Comparison of ENCODE assay signal across 12 cellular contexts in genomic region chr1:46370214-46370633, GRCh38. TPM values are rescaled to one million over a fixed set of nuclear protein-coding genes. Genes with fewer than 3 reads are reported as not detected.
DNase-seq lines count a peak whose midpoint lies in the region; ATAC-seq and TF ChIP-seq lines count a peak whose summit lies in the region.
"Had no signal": no experiment of that assay in that cellular context is flagged by ENCODE, and none has a peak within 500 bp of the region (broad histone marks: within the 10 kb centered on the region; RNA-seq: fewer than 3 reads in every experiment).

No MANE protein-coding gene starts in this region.

- TF ChIP-seq POLR2A in lower leg skin (IDR thresholded peaks at IDR 0.05), result no peak

- TF ChIP-seq CTCF in OCI-LY3 (IDR thresholded peaks at IDR 0.05; ENCODE audit: low read depth, low read length) (no peak), lower leg skin (IDR thresholded peaks at IDR 0.05) (no peak)

- H4K20me1 ChIP-seq in OCI-LY3 (ENCODE audit: insufficient read depth, low read length), result no peaks in the 10 kb centered on the region

- H3K4me1 ChIP-seq in OCI-LY3 (ENCODE audit: low read length), result peaks cover 45% of the 10 kb centered on the region
- H3K4me1 ChIP-seq: Peyer's patch had no signal

- H2AFZ ChIP-seq in OCI-LY3 (ENCODE audit: low read depth, low read length), result no peak overlapping the region

- peak; percentile 19 for DNase-seq in Daoy (ENCODE audit: low read depth)
- DNase-seq in germinal center (ENCODE audit: low spot score), result peak; percentile 77
- DNase-seq in kidney glomerular epithelial cell (lab: John Stamatoyannopoulos, UW), result no peak
- DNase-seq in lower leg skin (ENCODE audit: low spot score in 2 of 2), result no peak
- DNase-seq in NCI-H1092 treated with DMSO at 0.1 percent for 48 hours (lab: John Stamatoyannopoulos, UW), result no peak
- DNase-seq: activated effector memory CD4-positive, alpha-beta T cell treated with Interleukin-2 at 50 U/mL for 16 hours; DMS153; stimulated activated CD4-positive, alpha-beta T cell treated with anti-CD3 and anti-CD28 coated beads, Interleukin-2, amount 100 ng/mL, for 24 hours had no signal

- peak; percentile 52 for ATAC-seq in GM21515 (IDR thresholded peaks at IDR 0.05; ENCODE audit: unreplicated experiment)
- no peak for ATAC-seq in GM18909 (IDR thresholded peaks at IDR 0.05; ENCODE audit: poor library complexity, unreplicated experiment)

- peak overlapping the region; percentile 49 for H3K27ac ChIP-seq in OCI-LY3 (ENCODE audit: low read length)
- H3K27ac ChIP-seq: Peyer's patch had no signal

- intact Hi-C loops in lower leg skin (cut with DNase I; ENCODE audit: low total_unique reads), result no loop called here

- H3K9me3 ChIP-seq in OCI-LY3 (ENCODE audit: insufficient read depth, low read length), result no peaks in the 10 kb centered on the region
- H3K9me3 ChIP-seq: Peyer's patch had no signal

- peak overlapping the region; percentile 62 for H3K4me2 ChIP-seq in OCI-LY3 (ENCODE audit: low read length)

- H3K36me3 ChIP-seq in OCI-LY3 (replicated peaks; ENCODE audit: low read depth, low read length), result peaks cover 10% of the 10 kb centered on the region

- H3K9ac ChIP-seq in OCI-LY3 (ENCODE audit: low read length), result 0 out of 2 replicates have a peak overlapping the region, but pooled peaks have one; percentile 18

- no peaks in the 10 kb centered on the region for H3K79me2 ChIP-seq in OCI-LY3 (ENCODE audit: low read length)

- H3K4me3 ChIP-seq in OCI-LY3 (ENCODE audit: low read length) (peak overlapping the region; percentile 19), lower leg skin (ENCODE audit: low read depth, poor library complexity, severe bottlenecking) (no peak overlapping the region)
- H3K4me3 ChIP-seq: Peyer's patch had no signal

- H3K27me3 ChIP-seq in OCI-LY3 (ENCODE audit: low read depth, low read length), result no peaks in the 10 kb centered on the region
- H3K27me3 ChIP-seq: Peyer's patch had no signal

- WGBS in lower leg skin, 2 donors, result 78 to 82% methylated on average over 3 of the region's 3 CpGs

RNA-seq across cellular contexts. Expression of gene FAAH, which starts 23.9 kb away (rescaled TPM):
- 3.8 and 6.3 TPM in 2 replicates for total RNA-seq in Daoy (2014; rRNA removed; shearing (Covaris generic))
- 10 to 100 TPM; 26.3 to 30.7 (median 28.4) TPM for total RNA-seq in lower leg skin

RNA-seq across cellular contexts. Expression of gene NSUN4, which starts 29.6 kb away (rescaled TPM):
- total RNA-seq in Daoy (2014; rRNA removed; shearing (Covaris generic)), result 22.3 and 30.6 TPM in 2 replicates
- 10 to 100 TPM; 15.6 to 62.3 (median 22.9) TPM for total RNA-seq in lower leg skin

Comparison
In these comparisons a context has a peak if more than half of its experiments do, and no peak if none do; other contexts are left out.
1. DNase-seq: peak in Daoy (single experiment) and germinal center (single experiment); none in kidney glomerular epithelial cell (single experiment), lower leg skin (0 of 2) and NCI-H1092 treated with DMSO at 0.1 percent for 48 hours (single experiment).